In genomic region chr1:115324649-115325420, GRCh38 we compare ENCODE assay signal across 24 cellular contexts. TPM values are rescaled to one million over a fixed set of nuclear protein-coding genes. Genes with fewer than 3 reads are reported as not detected.
"Had no signal": no experiment of that assay in that cellular context is flagged by ENCODE, and none has a peak within 500 bp of the region (broad histone marks: within the 10 kb centered on the region; RNA-seq: fewer than 3 reads in every experiment).

No MANE protein-coding gene starts in this region.

- H3K27ac ChIP-seq: coronary artery, gastroesophageal sphincter, parathyroid adenoma, thyroid gland had no signal

- H3K4me1 ChIP-seq: thyroid gland had no signal

- H3K79me2 ChIP-seq: parathyroid adenoma had no signal

- H3K9me3 Mint-ChIP-seq: activated naive CD4-positive, alpha-beta T cell treated with anti-CD3 and anti-CD28 coated beads, Interleukin-2, amount 10 ng/mL, durations not matched to agents 7 days and 5 days; central memory CD8-positive, alpha-beta T cell; immature natural killer cell; memory B cell; naive thymus-derived CD8-positive, alpha-beta T cell; stimulated activated naive B cell treated with anti-CD40 and anti-IgM and Interleukin-4, amounts not matched to agents 10 μg/mL and 1 μg/mL and 100 μg/mL, for 72 hours had no signal

- DNase-seq: activated CD4-positive, alpha-beta T cell treated with anti-CD3 and anti-CD28 coated beads, Interleukin-2, amount 50 U/mL, for 1 hour; activated CD8-positive, alpha-beta memory T cell treated with anti-CD3 and anti-CD28 coated beads, Interleukin-2, amount 50 U/mL, for 48 hours; activated effector memory CD4-positive, alpha-beta T cell treated with Interleukin-2 at 50 U/mL for 16 hours; activated naive CD4-positive, alpha-beta T cell treated with anti-CD3 and anti-CD28 coated beads, Interleukin-2, amount 10 ng/mL, durations not matched to agents 7 days and 5 days; activated T-cell treated with anti-CD3 and anti-CD28 coated beads, Interleukin-2, amount 50 U/mL, for 48 hours; aorta; erythroblast; heart right ventricle; immature natural killer cell; kidney glomerular epithelial cell; mucosa of descending colon; naive thymus-derived CD8-positive, alpha-beta T cell; stimulated activated naive B cell treated with anti-CD40 and anti-IgM and Interleukin-4, amounts not matched to agents 10 μg/mL and 1 μg/mL and 100 μg/mL, for 72 hours; T-helper 1 cell; T1000; thyroid gland; uterus had no signal

- H3K9me3 ChIP-seq: gastroesophageal sphincter, heart right ventricle, mucosa of descending colon, thyroid gland, uterus had no signal

- H3K36me3 Mint-ChIP-seq: activated naive CD4-positive, alpha-beta T cell treated with anti-CD3 and anti-CD28 coated beads, Interleukin-2, amount 10 ng/mL, durations not matched to agents 7 days and 5 days; immature natural killer cell; memory B cell; naive thymus-derived CD8-positive, alpha-beta T cell; stimulated activated naive B cell treated with anti-CD40 and anti-IgM and Interleukin-4, amounts not matched to agents 10 μg/mL and 1 μg/mL and 100 μg/mL, for 72 hours had no signal

- H3K4me1 Mint-ChIP-seq: activated naive CD4-positive, alpha-beta T cell treated with anti-CD3 and anti-CD28 coated beads, Interleukin-2, amount 10 ng/mL, durations not matched to agents 7 days and 5 days; central memory CD8-positive, alpha-beta T cell; immature natural killer cell; memory B cell; naive thymus-derived CD8-positive, alpha-beta T cell; stimulated activated naive B cell treated with anti-CD40 and anti-IgM and Interleukin-4, amounts not matched to agents 10 μg/mL and 1 μg/mL and 100 μg/mL, for 72 hours had no signal

- ATAC-seq: activated CD4-positive, CD25-positive, alpha-beta regulatory T cell treated with anti-CD3 and anti-CD28 coated beads, Interleukin-2, amount 50 U/mL, for 24 hours; gastroesophageal sphincter; mucosa of descending colon; naive thymus-derived CD8-positive, alpha-beta T cell; sciatic nerve; stimulated activated naive B cell treated with anti-CD40 and anti-IgM and Interleukin-4, amounts not matched to agents 10 μg/mL and 1 μg/mL and 100 μg/mL, for 72 hours had no signal

- H3K27me3 ChIP-seq: gastroesophageal sphincter, heart right ventricle, thyroid gland, uterus had no signal

- H2AFZ ChIP-seq: parathyroid adenoma had no signal

- H3K4me3 Mint-ChIP-seq: activated naive CD4-positive, alpha-beta T cell treated with anti-CD3 and anti-CD28 coated beads, Interleukin-2, amount 10 ng/mL, durations not matched to agents 7 days and 5 days; central memory CD8-positive, alpha-beta T cell; immature natural killer cell; memory B cell; naive thymus-derived CD8-positive, alpha-beta T cell; stimulated activated naive B cell treated with anti-CD40 and anti-IgM and Interleukin-4, amounts not matched to agents 10 μg/mL and 1 μg/mL and 100 μg/mL, for 72 hours had no signal

- H3K4me3 ChIP-seq: coronary artery, gastroesophageal sphincter, heart right ventricle, mucosa of descending colon, thyroid gland, uterus had no signal

- H3K27ac Mint-ChIP-seq: activated naive CD4-positive, alpha-beta T cell treated with anti-CD3 and anti-CD28 coated beads, Interleukin-2, amount 10 ng/mL, durations not matched to agents 7 days and 5 days; immature natural killer cell; memory B cell; naive thymus-derived CD8-positive, alpha-beta T cell; stimulated activated naive B cell treated with anti-CD40 and anti-IgM and Interleukin-4, amounts not matched to agents 10 μg/mL and 1 μg/mL and 100 μg/mL, for 72 hours had no signal

- H3K36me3 ChIP-seq: gastroesophageal sphincter, heart right ventricle, thyroid gland, uterus had no signal

RNA-seq across cellular contexts. Expression of gene NGF, which starts 13.2 kb away (rescaled TPM):
- total RNA-seq: naive thymus-derived CD8-positive, alpha-beta T cell had no signal
- polyA plus RNA-seq: immature natural killer cell; naive thymus-derived CD8-positive, alpha-beta T cell had no signal
